Comparison of ENCODE assay signal across 29 cellular contexts in the genomic region with DNA sequence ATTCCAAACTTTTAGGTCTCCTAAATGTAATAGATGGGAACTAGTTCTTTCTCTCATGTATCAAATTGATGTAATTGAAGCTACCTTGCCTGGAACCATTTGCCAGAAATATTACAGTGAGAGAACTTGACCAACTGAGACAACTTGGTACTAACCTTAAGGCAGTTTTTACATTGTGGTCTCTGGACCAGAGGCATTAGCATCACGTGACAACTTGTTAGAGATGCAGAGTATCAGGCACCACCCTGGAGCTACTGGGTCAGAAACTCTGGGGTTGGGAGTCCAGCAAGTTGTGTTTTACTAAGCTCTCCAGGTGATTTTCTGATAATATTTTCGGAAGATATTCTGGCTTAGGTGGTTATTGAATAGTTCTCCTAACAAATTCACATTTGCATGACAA.
"Had no signal": no experiment of that assay in that cellular context is flagged by ENCODE, and none has a peak within 500 bp of the region (broad histone marks: within the 10 kb centered on the region; RNA-seq: fewer than 3 reads in every experiment).

No MANE protein-coding gene starts in this region.

- H3K27me3 ChIP-seq: colonic mucosa, esophagus muscularis mucosa, esophagus squamous epithelium, foreskin keratinocyte, gastrocnemius medialis, gastroesophageal sphincter, heart left ventricle had no signal

- H3K4me1 ChIP-seq: colonic mucosa, esophagus muscularis mucosa, esophagus squamous epithelium, gastrocnemius medialis, gastroesophageal sphincter, heart left ventricle, heart right ventricle had no signal

- H3K36me3 ChIP-seq: colonic mucosa, esophagus muscularis mucosa, esophagus squamous epithelium, gastrocnemius medialis, gastroesophageal sphincter, heart left ventricle, heart right ventricle had no signal

- FAIRE-seq: colon, endometrium, endothelial cell of umbilical vein, frontal cortex had no signal

- H3K4me3 Mint-ChIP-seq: dendritic cell treated with granulocyte-macrophage colony-stimulating factor and Interleukin-4, amounts not matched to agents 40 ng/mL and 50 ng/mL, for 4 days; effector memory CD8-positive, alpha-beta T cell; endodermal cell had no signal

- H3K9me3 ChIP-seq: colonic mucosa, esophagus muscularis mucosa, esophagus squamous epithelium, gastrocnemius medialis, gastroesophageal sphincter, heart left ventricle, heart right ventricle had no signal

- H3K9me3 Mint-ChIP-seq: dendritic cell treated with granulocyte-macrophage colony-stimulating factor and Interleukin-4, amounts not matched to agents 40 ng/mL and 50 ng/mL, for 4 days had no signal

- H3K27ac ChIP-seq: colonic mucosa, coronary artery, dorsolateral prefrontal cortex, epithelial cell of prostate, esophagus muscularis mucosa, esophagus squamous epithelium, foreskin keratinocyte, gastrocnemius medialis, gastroesophageal sphincter, heart left ventricle, heart right ventricle had no signal

- H3K27ac Mint-ChIP-seq: dendritic cell treated with granulocyte-macrophage colony-stimulating factor and Interleukin-4, amounts not matched to agents 40 ng/mL and 50 ng/mL, for 4 days; effector memory CD8-positive, alpha-beta T cell; endodermal cell had no signal

- DNase-seq: colonic mucosa; cortex of kidney; dermis blood vessel endothelial cell; dorsolateral prefrontal cortex; effector CD4-positive, alpha-beta T cell; effector CD8-positive, alpha-beta T cell; effector memory CD4-positive, alpha-beta T cell; effector memory CD8-positive, alpha-beta T cell; endodermal cell; erythroblast; esophagus squamous epithelium; foreskin fibroblast; foreskin keratinocyte; foreskin melanocyte; gastrocnemius medialis; glutamatergic neuron; head of caudate nucleus; heart left ventricle; heart right ventricle had no signal

- H3K4me3 ChIP-seq: colonic mucosa, coronary artery, dorsolateral prefrontal cortex, esophagus muscularis mucosa, esophagus squamous epithelium, gastrocnemius medialis, gastroesophageal sphincter, heart left ventricle, heart right ventricle had no signal

- ATAC-seq: effector memory CD8-positive, alpha-beta T cell; esophagus mucosa; foreskin keratinocyte; gastrocnemius medialis; gastroesophageal sphincter; heart left ventricle; heart right ventricle had no signal

- H3K27me3 Mint-ChIP-seq: dendritic cell treated with granulocyte-macrophage colony-stimulating factor and Interleukin-4, amounts not matched to agents 40 ng/mL and 50 ng/mL, for 4 days; effector memory CD8-positive, alpha-beta T cell had no signal
